Comparison of ENCODE assay signal across 13 cellular contexts in genomic region chr9:93306081-93306480, GRCh38.
"Had no signal": no experiment of that assay in that cellular context is flagged by ENCODE, and none has a peak within 500 bp of the region (broad histone marks: within the 10 kb centered on the region; RNA-seq: fewer than 3 reads in every experiment).

No MANE protein-coding gene starts in this region.

- H3K4me2 ChIP-seq: SK-N-SH had no signal

- H3K9ac ChIP-seq: SK-N-SH had no signal

- H3K4me1 ChIP-seq: prostate gland had no signal

- ATAC-seq: body of pancreas; left lobe of liver; mucosa of descending colon; naive thymus-derived CD8-positive, alpha-beta T cell had no signal

- H3K27ac ChIP-seq: WERI-Rb-1 had no signal

- H3K36me3 ChIP-seq: prostate gland, transverse colon, WERI-Rb-1 had no signal

- DNase-seq: activated CD4-positive, alpha-beta T cell treated with anti-CD3 and anti-CD28 coated beads for 4 hours; activated naive CD4-positive, alpha-beta T cell treated with anti-CD3 and anti-CD28 coated beads, Interleukin-2, amount 10 ng/mL, durations not matched to agents 7 days and 5 days; effector memory CD4-positive, alpha-beta T cell; hypothalamus; T-helper 1 cell; transverse colon; WERI-Rb-1 had no signal

- H3K9me3 ChIP-seq: body of pancreas, mucosa of descending colon, prostate gland, SK-N-SH, transverse colon had no signal

- H3K4me3 ChIP-seq: body of pancreas, mucosa of descending colon, prostate gland, transverse colon had no signal

- H3K27me3 ChIP-seq: body of pancreas, transverse colon had no signal
